18 cellular contexts compared by ENCODE assay signal in genomic region chr13:106612688-106613087, GRCh38. TPM values are rescaled to one million over a fixed set of nuclear protein-coding genes. Genes with fewer than 3 reads are reported as not detected.
A peak's percentile ranks its signal among the peaks of the same experiment; 100 is the strongest.
DNase-seq lines count a peak whose midpoint lies in the region; ATAC-seq and TF ChIP-seq lines count a peak whose summit lies in the region.
"Had no signal": no experiment of that assay in that cellular context is flagged by ENCODE, and none has a peak within 500 bp of the region (broad histone marks: within the 10 kb centered on the region; RNA-seq: fewer than 3 reads in every experiment).

No MANE protein-coding gene starts in this region.

- H3K36me3 Mint-ChIP-seq in endodermal cell (ENCODE audit: low read depth): no peaks in the 10 kb centered on the region
- H3K36me3 Mint-ChIP-seq: brain; naive thymus-derived CD8-positive, alpha-beta T cell had no signal

- no peaks in the 10 kb centered on the region for H3K4me1 Mint-ChIP-seq in endodermal cell
- H3K4me1 Mint-ChIP-seq: naive thymus-derived CD8-positive, alpha-beta T cell had no signal

- H3K9me3 Mint-ChIP-seq in endodermal cell: no peaks in the 10 kb centered on the region
- H3K9me3 Mint-ChIP-seq: naive thymus-derived CD8-positive, alpha-beta T cell had no signal

- ATAC-seq in lung (ENCODE audit: insufficient read depth, low FRiP score) (no peak), HG03097 (IDR thresholded peaks at IDR 0.05; ENCODE audit: low FRiP score, unreplicated experiment) (no peak), HG02970 (IDR thresholded peaks at IDR 0.05; ENCODE audit: low FRiP score, unreplicated experiment) (no peak)
- ATAC-seq: naive thymus-derived CD8-positive, alpha-beta T cell had no signal

- no peak overlapping the region for H3K4me3 Mint-ChIP-seq in endodermal cell
- H3K4me3 Mint-ChIP-seq: brain; naive thymus-derived CD8-positive, alpha-beta T cell had no signal

- no peak overlapping the region for H3K9ac ChIP-seq in endodermal cell (ENCODE audit: extremely low read depth, low read length, poor library complexity, severe bottlenecking)

- H3K4me3 ChIP-seq in lung (no peak overlapping the region), transverse colon (no peak overlapping the region), endodermal cell (ENCODE audit: low read length) (no peak overlapping the region)
- H3K4me3 ChIP-seq: PC-9, spleen had no signal

- intact Hi-C loops in transverse colon (cut with DNase I; ENCODE audit: low total_unique reads): no loop called here

- no peak for TF ChIP-seq POLR2A in transverse colon (IDR thresholded peaks at IDR 0.05)

- H3K9me3 ChIP-seq in lung (ENCODE audit: control insufficient read depth in 2 of 2, insufficient read depth in 1 of 2, low read length in 1 of 2): no peaks in the 10 kb centered on the region
- no peaks in the 10 kb centered on the region for H3K9me3 ChIP-seq in transverse colon
- H3K9me3 ChIP-seq in endodermal cell (ENCODE audit: control insufficient read depth, low read length): no peaks in the 10 kb centered on the region
- H3K9me3 ChIP-seq: spleen had no signal

- H3K27me3 Mint-ChIP-seq in endodermal cell (ENCODE audit: insufficient read depth): peaks cover 90% of the 10 kb centered on the region
- H3K27me3 Mint-ChIP-seq: brain had no signal

- TF ChIP-seq EP300 in transverse colon (IDR thresholded peaks at IDR 0.05; ENCODE audit: low read depth): no peak

- TF ChIP-seq CTCF in lung (IDR thresholded peaks at IDR 0.05; ENCODE audit: control extremely low read depth, extremely low read depth) (no peak), transverse colon (IDR thresholded peaks at IDR 0.05) (no peak), endodermal cell (conservative IDR thresholded peaks at IDR 0.05) (no peak)

- DNase-seq in SIG-M5 treated with dmso at 0.1 percent for 504 hours (lab: John Stamatoyannopoulos, UW; ENCODE audit: unreplicated experiment) (peak; percentile 24), SIG-M5 (lab: John Stamatoyannopoulos, UW) (no peak), fibroblast of peridontal ligament (ENCODE audit: extremely low read depth) (peak; percentile 72), lung (ENCODE audit: low spot score) (peak; percentile 67), transverse colon (peak; percentile 50), endodermal cell (no peak)
- DNase-seq: activated CD4-positive, alpha-beta T cell treated with anti-CD3 and anti-CD28 coated beads, Interleukin-2, amount 50 U/mL, for 1 hour; COR-L47; naive thymus-derived CD8-positive, alpha-beta T cell; NCI-H1048; PC-9; spleen; trophoblast cell had no signal

- in situ Hi-C loops in transverse colon (cut with MboI; ENCODE audit: low pct_ligation_motif_present in 1 of 4, low pct_unique_long_range_greater_than_20kb in 1 of 4, low sequenced_read_pairs in 3 of 4): no loop called here

- peaks cover 0 to 4% of the 10 kb centered on the region in 2 donors for H3K4me1 ChIP-seq in lung (ENCODE audit: control insufficient read depth in 2 of 2, insufficient read depth in 2 of 2, low read length in 2 of 2)
- H3K4me1 ChIP-seq in transverse colon: peaks cover 0 to 5% (median 0%) of the 10 kb centered on the region in 4 donors
- H3K4me1 ChIP-seq in endodermal cell (ENCODE audit: control insufficient read depth, insufficient read depth, low read length): no peaks in the 10 kb centered on the region
- H3K4me1 ChIP-seq: spleen had no signal

- H3K36me3 ChIP-seq in lung (ENCODE audit: control insufficient read depth in 2 of 2, insufficient read depth in 2 of 2, low read length in 2 of 2) (no peaks in the 10 kb centered on the region), transverse colon (no peaks in the 10 kb centered on the region), endodermal cell (ENCODE audit: control insufficient read depth, insufficient read depth, low read length) (no peaks in the 10 kb centered on the region)
- H3K36me3 ChIP-seq: spleen had no signal

- WGBS in lung, 2 donors: 7 to 8% methylated on average over 1 of the region's 1 CpG
- WGBS in transverse colon (ENCODE audit: low coverage in 1 of 2), 2 donors: 14% methylated on average over 1 of the region's 1 CpG; no CpG with 5 or more reads in 1 of the 2 donors
- 78% methylated on average over 1 of the region's 1 CpG; no CpG with 5 or more reads in 1 of the 2 experiments for WGBS in endodermal cell (ENCODE audit: insufficient coverage in 1 of 2, insufficient read length in 1 of 2), 2 experiments

- H3K27ac ChIP-seq in lung (ENCODE audit: low read depth in 1 of 2, low read length in 1 of 2) (no peak overlapping the region), transverse colon (no peak overlapping the region), endodermal cell (ENCODE audit: low read depth, low read length) (no peak overlapping the region)
- H3K27ac ChIP-seq: 22Rv1, epithelial cell of prostate, PC-9, spleen had no signal

- H3K27me3 ChIP-seq in lung (ENCODE audit: control insufficient read depth, insufficient read depth) (no peaks in the 10 kb centered on the region), transverse colon (no peaks in the 10 kb centered on the region), endodermal cell (ENCODE audit: control insufficient read depth, insufficient read depth, low read length, poor library complexity, severe bottlenecking) (peaks cover 96% of the 10 kb centered on the region)

- no peak overlapping the region for H3K27ac Mint-ChIP-seq in endodermal cell
- H3K27ac Mint-ChIP-seq: brain; naive thymus-derived CD8-positive, alpha-beta T cell had no signal

RNA-seq across cellular contexts. Expression of gene ARGLU1, which starts 44.8 kb away (rescaled TPM):
- total RNA-seq in lung (100 to 1,000 TPM in 1 of 2 donors, 10 to 100 TPM in 1; 63.9 to 256 TPM), transverse colon (100 to 1,000 TPM; 106 to 155 (median 155) TPM), endodermal cell (100 to 1,000 TPM in 1 of 2 donors, 10 to 100 TPM in 1; 80.6 to 101 TPM)
- polyA plus RNA-seq in lung: 100 to 1,000 TPM in 1 of 2 donors, 10 to 100 TPM in 1; 58.8 to 119 TPM
- polyA plus RNA-seq in endodermal cell (2013, experiment 1 of 2): 228 TPM
- 191 TPM for polyA plus RNA-seq in endodermal cell (2013, experiment 2 of 2)

Comparison
In these comparisons a context has a peak if more than half of its experiments do, and no peak if none do; other contexts are left out.
1. DNase-seq: peak in SIG-M5 treated with dmso at 0.1 percent for 504 hours (single experiment), fibroblast of peridontal ligament (single experiment), lung (single experiment) and transverse colon (single experiment); none in SIG-M5 (single experiment) and endodermal cell (single experiment).